ENCODE assay signal across 14 cellular contexts in genomic region chr15:49619226-49619625, GRCh38. TPM values are rescaled to one million over a fixed set of nuclear protein-coding genes. Genes with fewer than 3 reads are reported as not detected.
DNase-seq lines count a peak whose midpoint lies in the region; ATAC-seq and TF ChIP-seq lines count a peak whose summit lies in the region.
"Had no signal": no experiment of that assay in that cellular context is flagged by ENCODE, and none has a peak within 500 bp of the region (broad histone marks: within the 10 kb centered on the region; RNA-seq: fewer than 3 reads in every experiment).

No MANE protein-coding gene starts in this region.

- H2BK12ac ChIP-seq in H9 (ENCODE audit: insufficient read length, low read depth, low read length) = no peak overlapping the region

- H2AFZ ChIP-seq in ACC112 (ENCODE audit: low read length, unreplicated experiment) (peak overlapping the region; percentile 98), H9 (ENCODE audit: low read length) (no peak overlapping the region)

- H3K79me1 ChIP-seq in H9 (ENCODE audit: insufficient read depth, low read depth, low read length, poor library complexity, severe bottlenecking) = peaks cover 5% of the 10 kb centered on the region

- H2AK5ac ChIP-seq in H9 (ENCODE audit: insufficient read length, low read length) = no peak overlapping the region

- H2BK5ac ChIP-seq in H9 (ENCODE audit: insufficient read length, low read length) = no peak overlapping the region

- no peak overlapping the region for H3K23ac ChIP-seq in H9 (ENCODE audit: insufficient read length, low read depth, low read length)

- no peak overlapping the region for H3K56ac ChIP-seq in H9 (ENCODE audit: insufficient read length, low read depth, low read length)

- H2BK120ac ChIP-seq in H9 (ENCODE audit: low read depth, low read length, poor library complexity, severe bottlenecking) = no peak overlapping the region

- H3K27me3 Mint-ChIP-seq in H9 (ENCODE audit: low read depth) = no peaks in the 10 kb centered on the region
- H3K27me3 Mint-ChIP-seq in nephron progenitor cell (ENCODE audit: low read depth, poor library complexity) = no peaks in the 10 kb centered on the region

- no CpG with 5 or more reads among the region's 3 CpGs for WGBS in H9 (ENCODE audit: extremely low coverage, insufficient read length, low lambda C conversion rate)
- 53 to 58% (median 54%) methylated on average over 3 of the region's 3 CpGs for WGBS in adrenal gland, 4 donors

- no peak overlapping the region for H4K8ac ChIP-seq in H9 (replicated peaks; ENCODE audit: insufficient read length, low read depth, low read length)

- H2BK15ac ChIP-seq in H9 (ENCODE audit: low read depth, low read length) = no peak overlapping the region

- ATAC-seq in esophagus mucosa = no peak
- ATAC-seq: pancreas; stimulated activated effector memory CD8-positive, alpha-beta T cell treated with anti-CD3 and anti-CD28 coated beads, Interleukin-12 subunit alpha, Interleukin-12 subunit beta, amount 100 ng/mL, for 72 hours had no signal

- H4K5ac ChIP-seq in H9 (ENCODE audit: insufficient read length, low read depth, low read length) = no peak overlapping the region

- H3K4me3 ChIP-seq in ACC112 (ENCODE audit: low read depth, low read length) (peak overlapping the region; percentile 94), adrenal gland (peak overlapping the region in 1 of 4 donors; percentile 67)

- H3K27me3 ChIP-seq in ACC112 (ENCODE audit: insufficient read depth, low read length) = no peaks in the 10 kb centered on the region
- H3K27me3 ChIP-seq in H9 (ENCODE audit: insufficient read depth, low read length) = no peaks in the 10 kb centered on the region
- H3K27me3 ChIP-seq in adrenal gland = no peaks in the 10 kb centered on the region
- H3K27me3 ChIP-seq: BE2C, pancreas, SJSA1 had no signal

- H3K14ac ChIP-seq in H9 (ENCODE audit: insufficient read depth, low read length) = no peak overlapping the region

- intact Hi-C loops in adrenal gland (cut with DNase I) = no loop called here

- no peak for DNase-seq in H9
- no peak for DNase-seq in adrenal gland
- no peak for DNase-seq in nephron progenitor cell
- DNase-seq in NCI-H1436 treated with DMSO at 0.1 percent for 48 hours (lab: John Stamatoyannopoulos, UW) = no peak
- DNase-seq in SW480 (ENCODE audit: low spot score) = no peak
- DNase-seq in EL = no peak
- DNase-seq: BE2C, NCI-H146, pancreas had no signal

- H3K4me2 ChIP-seq in H9 (ENCODE audit: insufficient read depth, insufficient read length, low read length) = no peak overlapping the region

- H3K23me2 ChIP-seq in H9 (ENCODE audit: insufficient read length, low read depth, low read length, poor library complexity, severe bottlenecking) = peaks cover 4% of the 10 kb centered on the region

- no peak overlapping the region for H4K91ac ChIP-seq in H9 (ENCODE audit: insufficient read length, low read depth, low read length)

- H3K36me3 ChIP-seq in ACC112 (ENCODE audit: insufficient read depth, low read length) (no peaks in the 10 kb centered on the region), adrenal gland (replicated peaks in 1 of 2) (no peaks in the 10 kb centered on the region)
- H3K36me3 ChIP-seq: BE2C, pancreas had no signal

- H3T11ph ChIP-seq in H9 (ENCODE audit: low read length) = no peak overlapping the region

- TF ChIP-seq CTCF in H9 (conservative IDR thresholded peaks at IDR 0.05) = no peak
- no peak for TF ChIP-seq CTCF in adrenal gland (IDR thresholded peaks at IDR 0.05)
- TF ChIP-seq CTCF in nephron progenitor cell (IDR thresholded peaks at IDR 0.05) = no peak

- H4K20me1 ChIP-seq in H9 (ENCODE audit: control insufficient read depth, insufficient read depth, insufficient read length) = no peaks in the 10 kb centered on the region

- H3K18ac ChIP-seq in H9 (ENCODE audit: insufficient read length, low read depth, low read length) = no peak overlapping the region

- H3K9me3 ChIP-seq in H9 (ENCODE audit: control insufficient read depth, low read depth, low read length) (no peaks in the 10 kb centered on the region), adrenal gland (replicated peaks in 1 of 3) (peaks cover 0 to 10% (median 0%) of the 10 kb centered on the region in 3 donors)
- H3K9me3 ChIP-seq: BE2C, pancreas, SJSA1 had no signal

- H3K79me2 ChIP-seq in ACC112 (ENCODE audit: control insufficient read depth, insufficient read depth, low read length, unreplicated experiment) (peaks cover 36% of the 10 kb centered on the region), H9 (ENCODE audit: insufficient read depth, low read length) (peaks cover 3% of the 10 kb centered on the region; the same call in 1 of the 2 replicates)

- H3K4me1 ChIP-seq in ACC112 (ENCODE audit: control insufficient read depth, insufficient read depth, low read length, unreplicated experiment) (peaks cover 26% of the 10 kb centered on the region), H9 (ENCODE audit: insufficient read depth, low read length) (no peaks in the 10 kb centered on the region), adrenal gland (replicated peaks in 1 of 2) (peaks cover 15 to 21% of the 10 kb centered on the region in 2 donors)
- H3K4me1 ChIP-seq: BE2C had no signal

- no peak for TF ChIP-seq POLR2A in adrenal gland (IDR thresholded peaks at IDR 0.05)

- H3K4me3 Mint-ChIP-seq in H9 (peak overlapping the region; percentile 21 to 27; a peak in 2 of 5 replicates), nephron progenitor cell (peak overlapping the region; percentile 57)

- no peak overlapping the region for H2BK20ac ChIP-seq in H9 (ENCODE audit: low read depth, low read length, poor library complexity, severe bottlenecking)

- no peak overlapping the region for H3K4ac ChIP-seq in H9 (ENCODE audit: low read depth, low read length)

- H3K27ac ChIP-seq in ACC112 (ENCODE audit: low read depth, low read length) (peak overlapping the region; percentile 96; the same call in 1 of the 2 replicates), H9 (ENCODE audit: insufficient read length, low read depth, low read length) (no peak overlapping the region), adrenal gland (peak overlapping the region in 3 of 5 donors; percentile 72 to 96 (median 86))

- H3K36me3 Mint-ChIP-seq in H9 (ENCODE audit: insufficient read depth in 1 of 3, low read depth in 3 of 3) (peaks cover 20 to 25% (median 21%) of the 10 kb centered on the region in 3 experiments), nephron progenitor cell (ENCODE audit: low read depth) (peaks cover 72% of the 10 kb centered on the region)

- H3K4me1 Mint-ChIP-seq in H9 (peaks cover 24 to 25% of the 10 kb centered on the region in 2 experiments), nephron progenitor cell (peaks cover 43% of the 10 kb centered on the region)

- no peak overlapping the region for H3K9ac ChIP-seq in H9 (ENCODE audit: extremely low read depth, insufficient read length, low read length)

- H3K9me3 Mint-ChIP-seq in H9 (peaks cover 12 to 15% of the 10 kb centered on the region in 2 experiments), nephron progenitor cell (peaks cover 38% of the 10 kb centered on the region)

- H3K27ac Mint-ChIP-seq in H9 (no peak overlapping the region), nephron progenitor cell (no peak overlapping the region)
- H3K27ac Mint-ChIP-seq: activated T-helper 2 cell treated with anti-CD3 and anti-CD28 coated beads, Interferon-gamma antibody, Interleukin-2, Interleukin-4, amounts not matched to agents 10 μg/mL and 5 μg/mL and 100 μg/mL, durations not matched to agents 14 hours and 24 hours and 36 hours had no signal

RNA-seq across cellular contexts. Expression of gene FAM227B, which starts 1.4 kb away (rescaled TPM):
- 5.1 and 5.5 TPM in 2 replicates for total RNA-seq in H9 (2021)
- total RNA-seq in adrenal gland = 10 to 100 TPM in 4 of 8 donors, 1 to 10 TPM in 4; 1.4 to 20.4 (median 10.3) TPM
- 1 to 10 TPM; 6.8 to 7.5 (median 7.3) TPM for polyA plus RNA-seq in adrenal gland
- 2.6 TPM for total RNA-seq in esophagus mucosa

RNA-seq across cellular contexts. Expression of gene DTWD1, which starts 1.6 kb away (rescaled TPM):
- total RNA-seq in H9 (2021) = 26.7 and 27.7 TPM in 2 replicates
- total RNA-seq in adrenal gland = 10 to 100 TPM; 11.7 to 45.7 (median 21.3) TPM
- polyA plus RNA-seq in adrenal gland = 10 to 100 TPM; 22.7 to 33.5 (median 25.1) TPM
- 8.9 TPM for total RNA-seq in esophagus mucosa
